Comparison of ENCODE assay signal across 1 cellular context in genomic region chr11:1845095-1845429, GRCh38.
TF ChIP-seq lines count a peak whose summit lies in the region.

No MANE protein-coding gene starts in this region.

TF ChIP-seq in liver, 16 proteins besides CTCF, POLR2A, EP300 and RAD21 (continued from another document):
- TF ChIP-seq REST (IDR thresholded peaks at IDR 0.05) (no peak), TAF1 (conservative IDR thresholded peaks at IDR 0.05) (no peak), GABPA (IDR thresholded peaks at IDR 0.05 in 1 of 2, conservative IDR thresholded peaks at IDR 0.05 in 1 of 2) (no peak), YY1 (IDR thresholded peaks at IDR 0.05) (no peak), ZBTB33 (IDR thresholded peaks at IDR 0.05) (no peak)
- TF ChIP-seq, protein P1, sequence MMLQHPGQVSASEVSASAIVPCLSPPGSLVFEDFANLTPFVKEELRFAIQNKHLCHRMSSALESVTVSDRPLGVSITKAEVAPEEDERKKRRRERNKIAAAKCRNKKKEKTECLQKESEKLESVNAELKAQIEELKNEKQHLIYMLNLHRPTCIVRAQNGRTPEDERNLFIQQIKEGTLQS (IDR thresholded peaks at IDR 0.05), result no peak
